26 cellular contexts compared by ENCODE assay signal in genomic region chr1:23763040-23763577, GRCh38. TPM values are rescaled to one million over a fixed set of nuclear protein-coding genes. Genes with fewer than 3 reads are reported as not detected.
DNase-seq lines count a peak whose midpoint lies in the region; ATAC-seq and TF ChIP-seq lines count a peak whose summit lies in the region.
"Had no signal": no experiment of that assay in that cellular context is flagged by ENCODE, and none has a peak within 500 bp of the region (broad histone marks: within the 10 kb centered on the region; RNA-seq: fewer than 3 reads in every experiment).

No MANE protein-coding gene starts in this region.

- H3K4me3 ChIP-seq in heart left ventricle (no peak overlapping the region), SK-N-MC (no peak overlapping the region), fibroblast of mammary gland (ENCODE audit: control insufficient read depth, low read depth, low read length) (no peak overlapping the region), stomach (no peak overlapping the region), brain microvascular endothelial cell (ENCODE audit: low read depth, low read length) (no peak overlapping the region)
- H3K4me3 ChIP-seq: BLaER1 treated with 17β-estradiol and CSF1 and Interleukin-3, amounts not matched to agents 10 nM and 100 nM; lung; sigmoid colon; SJSA1; transverse colon had no signal

- TF ChIP-seq EP300 in stomach (IDR thresholded peaks at IDR 0.05) = no peak

- in situ Hi-C loops in brain microvascular endothelial cell (cut with HindIII; ENCODE audit: low pct_ligation_motif_present, low sequenced_read_pairs) = no loop called here

- WGBS in heart left ventricle, 4 donors = 66 to 76% (median 71%) methylated on average over 7 of the region's 7 CpGs
- whole genome bisulfite sequencing in stomach, 5 donors = 46 to 75% (median 51%) methylated on average over 7 of the region's 7 CpGs

- DNase-seq in left ventricle myocardium superior = no peak
- no peak for DNase-seq in heart left ventricle
- no peak for DNase-seq in SK-N-MC (ENCODE audit: low read depth, low spot score)
- DNase-seq in fibroblast of mammary gland (ENCODE audit: low read depth) = peak; percentile 52
- peak; percentile 44 for DNase-seq in stomach
- no peak for DNase-seq in brain microvascular endothelial cell
- DNase-seq in erythroblast (lab: John Stamatoyannopoulos, UW) = no peak
- DNase-seq in osteocyte (ENCODE audit: extremely low spot score, unreplicated experiment) = no peak
- DNase-seq: activated CD4-positive, alpha-beta T cell treated with anti-CD3 and anti-CD28 coated beads, Interleukin-2, amount 10 ng/mL, durations not matched to agents 7 days and 5 days; activated gamma-delta T cell treated with Interleukin-2 at 50 U/mL for 16 hours; activated naive CD8-positive, alpha-beta T cell treated with anti-CD3 and anti-CD28 coated beads, Interleukin-2, amount 50 U/mL, for 24 hours; central memory CD4-positive, alpha-beta T cell; dermis blood vessel endothelial cell; DMS79 treated with DMSO at 0.1 percent for 48 hours; IMR-90; naive thymus-derived CD4-positive, alpha-beta T cell; NCI-H446 treated with DMSO at 0.1 percent for 48 hours; RPMI8226; sigmoid colon; stimulated activated CD4-positive, alpha-beta T cell treated with anti-CD3 and anti-CD28 coated beads, Interleukin-4, amount 100 ng/mL, for 4 hours; transverse colon had no signal

- peak overlapping the region in 5 of 12 donors; percentile 2 to 52 (median 29) for H3K27ac ChIP-seq in heart left ventricle
- 0 out of 2 replicates have a peak overlapping the region, but pooled peaks have one; percentile 13 for H3K27ac ChIP-seq in SK-N-MC
- peak overlapping the region in 2 of 5 donors; percentile 9 to 34 for H3K27ac ChIP-seq in stomach
- H3K27ac ChIP-seq in brain microvascular endothelial cell = no peak overlapping the region
- H3K27ac ChIP-seq: BLaER1 treated with 17β-estradiol and CSF1 and Interleukin-3, amounts not matched to agents 10 nM and 100 nM; SJSA1; transverse colon had no signal

- intact Hi-C loops in left ventricle myocardium superior (cut with micrococcal nuclease) (no loop called here), heart left ventricle (cut with DNase I) (no loop called here), stomach (cut with DNase I; ENCODE audit: low total_unique reads) (no loop called here)

- H3K9me3 ChIP-seq in heart left ventricle = no peaks in the 10 kb centered on the region
- no peaks in the 10 kb centered on the region for H3K9me3 ChIP-seq in SK-N-MC (ENCODE audit: low read depth, low read length)
- H3K9me3 ChIP-seq in stomach = no peaks in the 10 kb centered on the region
- H3K9me3 ChIP-seq: BLaER1 treated with 17β-estradiol and CSF1 and Interleukin-3, amounts not matched to agents 10 nM and 100 nM; sigmoid colon; SJSA1; transverse colon had no signal

- H3K4me3 Mint-ChIP-seq in osteocyte (ENCODE audit: unreplicated experiment) = no peak overlapping the region
- H3K4me3 Mint-ChIP-seq: activated CD4-positive, alpha-beta T cell treated with anti-CD3 and anti-CD28 coated beads, Interleukin-2, amount 10 ng/mL, durations not matched to agents 7 days and 5 days; activated naive CD8-positive, alpha-beta T cell treated with anti-CD3 and anti-CD28 coated beads, Interleukin-2, amount 50 U/mL, for 24 hours; naive thymus-derived CD4-positive, alpha-beta T cell; WTC11 had no signal

- peaks cover 29% of the 10 kb centered on the region for H3K36me3 Mint-ChIP-seq in osteocyte (ENCODE audit: unreplicated experiment)

- ATAC-seq in left ventricle myocardium superior (peak; percentile 34), heart left ventricle (no peak)
- ATAC-seq: activated naive CD8-positive, alpha-beta T cell treated with anti-CD3 and anti-CD28 coated beads, Interleukin-2, amount 50 U/mL, for 24 hours; naive thymus-derived CD4-positive, alpha-beta T cell; WTC11 had no signal

- no peak overlapping the region for H3K9ac ChIP-seq in SK-N-MC (ENCODE audit: insufficient read length)
- H3K9ac ChIP-seq: BLaER1 treated with 17β-estradiol and CSF1 and Interleukin-3, amounts not matched to agents 10 nM and 100 nM had no signal

- no peaks in the 10 kb centered on the region for H3K9me3 Mint-ChIP-seq in osteocyte (ENCODE audit: unreplicated experiment)
- H3K9me3 Mint-ChIP-seq: activated CD4-positive, alpha-beta T cell treated with anti-CD3 and anti-CD28 coated beads, Interleukin-2, amount 10 ng/mL, durations not matched to agents 7 days and 5 days; activated naive CD8-positive, alpha-beta T cell treated with anti-CD3 and anti-CD28 coated beads, Interleukin-2, amount 50 U/mL, for 24 hours; naive thymus-derived CD4-positive, alpha-beta T cell; WTC11 had no signal

- H3K27me3 Mint-ChIP-seq in osteocyte (ENCODE audit: unreplicated experiment) = no peaks in the 10 kb centered on the region
- H3K27me3 Mint-ChIP-seq: activated CD4-positive, alpha-beta T cell treated with anti-CD3 and anti-CD28 coated beads, Interleukin-2, amount 10 ng/mL, durations not matched to agents 7 days and 5 days; activated naive CD8-positive, alpha-beta T cell treated with anti-CD3 and anti-CD28 coated beads, Interleukin-2, amount 50 U/mL, for 24 hours; naive thymus-derived CD4-positive, alpha-beta T cell; progenitor cell of endocrine pancreas had no signal

- H3K36me3 ChIP-seq in heart left ventricle (peaks cover 0 to 87% (median 48%) of the 10 kb centered on the region in 9 donors), SK-N-MC (ENCODE audit: insufficient read depth, low read length) (peaks cover 47% of the 10 kb centered on the region), stomach (peaks cover 42 to 85% (median 82%) of the 10 kb centered on the region in 4 donors), brain microvascular endothelial cell (replicated peaks) (peaks cover 58% of the 10 kb centered on the region)

- H3K4me1 Mint-ChIP-seq in osteocyte (ENCODE audit: unreplicated experiment) = no peaks in the 10 kb centered on the region
- H3K4me1 Mint-ChIP-seq: activated CD4-positive, alpha-beta T cell treated with anti-CD3 and anti-CD28 coated beads, Interleukin-2, amount 10 ng/mL, durations not matched to agents 7 days and 5 days; activated naive CD8-positive, alpha-beta T cell treated with anti-CD3 and anti-CD28 coated beads, Interleukin-2, amount 50 U/mL, for 24 hours; WTC11 had no signal

- H3K27me3 ChIP-seq in heart left ventricle (no peaks in the 10 kb centered on the region), stomach (no peaks in the 10 kb centered on the region), brain microvascular endothelial cell (replicated peaks) (no peaks in the 10 kb centered on the region)
- H3K27me3 ChIP-seq: BLaER1 treated with 17β-estradiol and CSF1 and Interleukin-3, amounts not matched to agents 10 nM and 100 nM; sigmoid colon; SJSA1; transverse colon had no signal

- TF ChIP-seq CTCF in heart left ventricle (IDR thresholded peaks at IDR 0.05) = no peak
- TF ChIP-seq CTCF in fibroblast of mammary gland (conservative IDR thresholded peaks at IDR 0.05; ENCODE audit: control insufficient read depth, insufficient read depth, low read depth, low read length) = no peak
- no peak for TF ChIP-seq CTCF in stomach (IDR thresholded peaks at IDR 0.05)
- TF ChIP-seq CTCF in brain microvascular endothelial cell (IDR thresholded peaks at IDR 0.05; ENCODE audit: low read depth, low read length, missing control alignments) = no peak
- TF ChIP-seq CTCF in osteocyte (IDR thresholded peaks at IDR 0.05) = no peak

- no peak for TF ChIP-seq POLR2A in heart left ventricle (IDR thresholded peaks at IDR 0.05)
- no peak for TF ChIP-seq POLR2A in stomach (IDR thresholded peaks at IDR 0.05)
- TF ChIP-seq POLR2A in erythroblast (IDR thresholded peaks at IDR 0.05; ENCODE audit: low read length) = no peak

- H3K27ac Mint-ChIP-seq in osteocyte (ENCODE audit: unreplicated experiment) = no peak overlapping the region
- H3K27ac Mint-ChIP-seq: activated CD4-positive, alpha-beta T cell treated with anti-CD3 and anti-CD28 coated beads, Interleukin-2, amount 10 ng/mL, durations not matched to agents 7 days and 5 days; activated naive CD8-positive, alpha-beta T cell treated with anti-CD3 and anti-CD28 coated beads, Interleukin-2, amount 50 U/mL, for 24 hours; progenitor cell of endocrine pancreas; WTC11 had no signal

- H3K4me1 ChIP-seq in heart left ventricle (peaks cover 0 to 64% (median 31%) of the 10 kb centered on the region in 12 donors), stomach (peaks cover 0 to 68% (median 11%) of the 10 kb centered on the region in 4 donors)
- H3K4me1 ChIP-seq: SJSA1 had no signal

RNA-seq across cellular contexts. Expression of gene PITHD1, which starts 15.1 kb away (rescaled TPM):
- total RNA-seq in left ventricle myocardium superior = 44.7 TPM
- 10 to 100 TPM; 34.8 to 59.2 (median 46.2) TPM for total RNA-seq in heart left ventricle
- polyA plus RNA-seq in heart left ventricle = 10 to 100 TPM; 31.8 to 86.4 TPM
- total RNA-seq in stomach = 10 to 100 TPM; 18.1 to 62.0 (median 34.5) TPM
- polyA plus RNA-seq in stomach = 10 to 100 TPM; 35.2 to 52.1 (median 47.5) TPM
- total RNA-seq in osteocyte = 42.4 and 44.3 TPM in 2 replicates

RNA-seq across cellular contexts. Expression of gene ELOA, which starts 19.8 kb away (rescaled TPM):
- 35.8 TPM for total RNA-seq in left ventricle myocardium superior
- 10 to 100 TPM; 28.9 to 45.8 (median 34.3) TPM for total RNA-seq in heart left ventricle
- 10 to 100 TPM; 11.3 to 30.0 TPM for polyA plus RNA-seq in heart left ventricle
- total RNA-seq in stomach = 10 to 100 TPM in 4 of 5 donors, 1 to 10 TPM in 1; 7.2 to 54.0 (median 32.5) TPM
- polyA plus RNA-seq in stomach = 10 to 100 TPM; 19.1 to 28.1 (median 22.6) TPM
- total RNA-seq in osteocyte = 41.4 and 47.0 TPM in 2 replicates

RNA-seq across cellular contexts. Expression of gene LYPLA2, which starts 27.8 kb away (rescaled TPM):
- total RNA-seq in left ventricle myocardium superior (28.9 TPM), heart left ventricle (10 to 100 TPM; 23.5 to 53.6 (median 29.5) TPM), stomach (10 to 100 TPM; 29.0 to 84.6 (median 36.2) TPM), osteocyte (39.2 and 39.9 TPM in 2 replicates)
- polyA plus RNA-seq in heart left ventricle (10 to 100 TPM; 22.2 to 63.3 TPM), stomach (10 to 100 TPM; 61.1 to 85.2 (median 67.6) TPM)

RNA-seq across cellular contexts. Expression of gene GALE, which starts 37.4 kb away (rescaled TPM):
- total RNA-seq in left ventricle myocardium superior (5.1 TPM), heart left ventricle (10 to 100 TPM in 2 of 9 donors, 1 to 10 TPM in 7; 6.2 to 13.8 (median 8.9) TPM), stomach (100 to 1,000 TPM in 3 of 5 donors, 10 to 100 TPM in 2; 34.4 to 401 (median 134) TPM), osteocyte (17.5 and 20.0 TPM in 2 replicates)
- polyA plus RNA-seq in heart left ventricle (10 to 100 TPM; 14.8 to 20.8 TPM), stomach (100 to 1,000 TPM; 107 to 443 (median 165) TPM)

Comparison
In these comparisons a context has a peak if more than half of its experiments do, and no peak if none do; other contexts are left out.
1. DNase-seq: peak in fibroblast of mammary gland (single experiment) and stomach (single experiment); none in left ventricle myocardium superior (single experiment), heart left ventricle (0 of 5), SK-N-MC (single experiment), brain microvascular endothelial cell (single experiment), erythroblast (0 of 2) and osteocyte (single experiment).